Comparison of ENCODE assay signal across 8 cellular contexts in the genomic region with DNA sequence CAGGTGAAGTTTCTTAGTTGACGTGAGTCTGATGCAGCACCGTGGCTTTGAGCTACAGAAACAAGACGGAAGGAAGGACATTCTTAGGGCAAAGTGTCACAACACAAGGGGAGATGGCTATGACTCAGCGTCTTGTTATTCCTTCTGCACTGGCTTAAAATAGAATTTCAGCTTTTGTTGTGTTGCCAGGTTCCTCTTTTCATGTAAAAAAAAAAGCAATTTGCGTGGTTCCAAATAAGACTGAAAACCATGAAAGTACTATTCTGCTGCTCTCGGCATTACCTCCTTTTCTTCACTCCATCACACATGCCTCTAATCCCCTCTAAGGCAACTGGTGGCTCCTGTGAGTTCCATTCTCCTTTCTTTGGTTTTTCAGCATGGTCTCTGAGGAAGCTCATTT.
DNase-seq lines count a peak whose midpoint lies in the region; TF ChIP-seq lines count a peak whose summit lies in the region.

No MANE protein-coding gene starts in this region.

- H3K36me3 ChIP-seq in BJ (ENCODE audit: control insufficient read depth, insufficient read depth, low read length) = peaks cover 8% of the 10 kb centered on the region

- POLR2A ChIA-PET in BJ (lab: Charles Lee) = interaction anchor here (0.6 to 1.5 kb wide), 2 partner anchors 14 to 33 kb away, joined by 3 to 7 read pairs; no protein-coding TSS in a partner anchor

- peak overlapping the region; percentile 48 for H3K27ac ChIP-seq in caudate nucleus (ENCODE audit: low read depth, low read length)

- no peak overlapping the region for H3K4me3 ChIP-seq in BJ (ENCODE audit: low read depth, low read length)

- CTCF ChIA-PET in BJ (lab: Yijun Ruan, JAX) = no interaction called here

- H3K27me3 ChIP-seq in BJ (ENCODE audit: control insufficient read depth, insufficient read depth, low read length) = no peaks in the 10 kb centered on the region

- TF ChIP-seq CTCF in BJ (IDR thresholded peaks at IDR 0.05; ENCODE audit: insufficient read depth, low read depth, low read length) = no peak

- DNase-seq in BJ (ENCODE audit: low read depth) (peak; percentile 86), M059J (ENCODE audit: low read depth) (peak; percentile 93), caudate nucleus (lab: John Stamatoyannopoulos, UW) (peak in 2 of 61 donors; percentile 21 to 25), midbrain (lab: John Stamatoyannopoulos, UW) (peak; percentile 73), mucosa of gallbladder (ENCODE audit: low spot score) (no peak)
- no peak for DNase-seq in NK-92 treated with Interleukin-12 subunit alpha and Interleukin-12 subunit beta, amount 100 ng/mL, for 24 hours (lab: John Stamatoyannopoulos, UW)
- DNase-seq in activated effector memory CD4-positive, alpha-beta T cell treated with anti-CD3 and anti-CD28 coated beads, Interleukin-2, amount 50 U/mL, for 16 hours = no peak
- DNase-seq in activated CD4-positive, alpha-beta T cell treated with anti-CD3 and anti-CD28 coated beads, Interleukin-2, amount 50 U/mL, for 48 hours = no peak

Comparison
In these comparisons a context has a peak if more than half of its experiments do, and no peak if none do; other contexts are left out.
1. DNase-seq: peak in BJ (single experiment), M059J (single experiment) and midbrain (single experiment); none in NK-92 treated with Interleukin-12 subunit alpha and Interleukin-12 subunit beta, amount 100 ng/mL, for 24 hours (single experiment), activated effector memory CD4-positive, alpha-beta T cell treated with anti-CD3 and anti-CD28 coated beads, Interleukin-2, amount 50 U/mL, for 16 hours (single experiment), mucosa of gallbladder (single experiment) and activated CD4-positive, alpha-beta T cell treated with anti-CD3 and anti-CD28 coated beads, Interleukin-2, amount 50 U/mL, for 48 hours (0 of 2).